Comparison of ENCODE assay signal across 15 cellular contexts in the genomic region with DNA sequence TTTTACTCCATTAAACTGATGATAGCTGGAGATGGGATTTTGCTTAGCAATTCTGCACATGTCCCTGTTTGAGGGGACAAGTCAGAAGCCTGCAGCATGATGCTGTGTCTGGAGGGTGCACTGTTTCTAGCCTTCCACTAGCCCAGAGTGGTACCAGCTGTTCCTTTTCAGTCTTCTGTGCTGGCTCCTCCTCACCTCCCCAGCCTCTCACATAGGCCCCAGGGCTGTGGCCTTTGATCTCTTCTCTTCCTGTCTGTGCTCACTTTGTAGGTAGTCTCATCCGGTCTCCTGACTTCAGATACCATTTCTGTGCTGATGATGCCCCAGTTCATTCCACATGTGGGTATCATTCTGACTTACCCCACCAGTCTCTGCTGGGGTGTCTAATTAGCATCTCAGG.
A peak's percentile ranks its signal among the peaks of the same experiment; 100 is the strongest.
DNase-seq lines count a peak whose midpoint lies in the region; ATAC-seq, FAIRE-seq and TF ChIP-seq lines count a peak whose summit lies in the region.
"Had no signal": no experiment of that assay in that cellular context is flagged by ENCODE, and none has a peak within 500 bp of the region (broad histone marks: within the 10 kb centered on the region; RNA-seq: fewer than 3 reads in every experiment).

No MANE protein-coding gene starts in this region.

- CTCF ChIA-PET in activated CD4-positive, alpha-beta memory T cell treated with anti-CD3 and anti-CD28 coated beads for 36 hours (lab: Charles Lee) = interaction anchor here (1.1 kb wide), 1 partner anchor 95 kb away, joined by 3 read pairs; no protein-coding TSS in a partner anchor
- CTCF ChIA-PET in GM12878 (lab: Yijun Ruan, JAX) = no interaction called here

- H2AFZ ChIP-seq in GM12878 (ENCODE audit: control insufficient read depth, low read depth, low read length) = no peak overlapping the region

- H3K4me3 ChIP-seq in GM12878 = no peak overlapping the region
- H3K4me3 ChIP-seq in upper lobe of right lung = no peak overlapping the region

- H3K9me3 ChIP-seq in GM12878 (replicated peaks; ENCODE audit: control insufficient read depth, insufficient read depth, low read length) = no peaks in the 10 kb centered on the region; the same call in 1 of the 3 replicates
- no peaks in the 10 kb centered on the region for H3K9me3 ChIP-seq in upper lobe of right lung

- H3K4me2 ChIP-seq in GM12878 (ENCODE audit: control insufficient read depth, insufficient read depth) = no peak overlapping the region

- SMC1A ChIA-PET in GM12878 (lab: Charles Lee; ENCODE audit: uncharacterized antibody, unreplicated experiment) = interaction anchor here (0.6 to 1.1 kb wide), 3 partner anchors 12 to 343 kb away, joined by 4 read pairs; no protein-coding TSS in a partner anchor

- H3K4me1 ChIP-seq in GM12878 (ENCODE audit: control insufficient read depth, insufficient read depth, low read length) (peaks cover 5% of the 10 kb centered on the region; the same call in 1 of the 2 replicates), upper lobe of right lung (no peaks in the 10 kb centered on the region)

- no peak for TF ChIP-seq RAD21 in GM12878 (IDR thresholded peaks at IDR 0.05; ENCODE audit: insufficient read depth, low read depth, low read length)

- BruUV-seq in GM12878 (replicated peaks; lab: Mats Ljungman, UMichigan) = no TSS peak

- WGBS in GM12878 (ENCODE audit: insufficient coverage, insufficient replicate concordance, low lambda C conversion rate, missing lambda C conversion rate) = 100% methylated on average over 1 of the region's 1 CpG

- RAD21 ChIA-PET in GM12878 (lab: Charles Lee; ENCODE audit: unreplicated experiment) = interaction anchor here (1.3 kb wide), 1 partner anchor 73 kb away, joined by 4 read pairs; no protein-coding TSS in a partner anchor

- no peaks in the 10 kb centered on the region for H3K9me3 Mint-ChIP-seq in activated CD4-positive, alpha-beta memory T cell treated with anti-CD3 and anti-CD28 coated beads for 36 hours

- in situ Hi-C loops in GM12878 (cut with MboI) (no loop called here), G401 (cut with HindIII; ENCODE audit: low sequenced_read_pairs) (no loop called here)

- no peak for FAIRE-seq in GM12878 (lab: Jason Lieb, UNC)
- FAIRE-seq: RCC 7860 had no signal

- no peaks in the 10 kb centered on the region for H3K79me2 ChIP-seq in GM12878 (ENCODE audit: control insufficient read depth, insufficient read depth, low read length)

- H3K27me3 ChIP-seq in GM12878 (replicated peaks in 1 of 2; ENCODE audit: control insufficient read depth in 2 of 2, insufficient read depth in 2 of 2, low read length in 1 of 2) (no peaks in the 10 kb centered on the region), upper lobe of right lung (no peaks in the 10 kb centered on the region)

- DNase-seq in activated CD4-positive, CD25-positive, alpha-beta regulatory T cell treated with anti-CD3 and anti-CD28 coated beads, Interleukin-2, amount 50 U/mL, for 72 hours = no peak
- peak; percentile 60 for DNase-seq in activated CD4-positive, alpha-beta memory T cell treated with anti-CD3 and anti-CD28 coated beads for 36 hours
- DNase-seq in GM12878 (ENCODE audit: low read depth, low spot score) (no peak), upper lobe of right lung (no peak), G401 (ENCODE audit: low spot score) (no peak)
- peak; percentile 15 for DNase-seq in stimulated activated CD4-positive, alpha-beta T cell treated with anti-CD3 and anti-CD28 coated beads, Interleukin-4, amount 100 ng/mL, for 1 hour
- DNase-seq: 8988T, naive B cell, NCI-H1436, NCI-H510A treated with DMSO at 0.1 percent for 48 hours, right cardiac atrium, T1000 had no signal

- POLR2A ChIA-PET in activated CD4-positive, alpha-beta memory T cell treated with anti-CD3 and anti-CD28 coated beads for 36 hours (lab: Charles Lee) = no interaction called here
- POLR2A ChIA-PET in GM12878 (lab: Charles Lee) = no interaction called here

- no peak overlapping the region for H3K9ac ChIP-seq in GM12878 (ENCODE audit: control insufficient read depth, insufficient read depth, low read length)

- no peaks in the 10 kb centered on the region for H3K27me3 Mint-ChIP-seq in activated CD4-positive, alpha-beta memory T cell treated with anti-CD3 and anti-CD28 coated beads for 36 hours
- H3K27me3 Mint-ChIP-seq: naive B cell had no signal

- H3K36me3 ChIP-seq in GM12878 (ENCODE audit: control insufficient read depth in 2 of 2, insufficient read depth in 2 of 2, low read length in 1 of 2) = peaks cover 14 to 20% of the 10 kb centered on the region in 2 experiments
- H3K36me3 ChIP-seq in upper lobe of right lung = peaks cover 14% of the 10 kb centered on the region

- intact Hi-C loops in activated CD4-positive, alpha-beta memory T cell treated with anti-CD3 and anti-CD28 coated beads for 36 hours (cut with micrococcal nuclease) = no loop called here
- intact Hi-C loops in GM12878 (cut with micrococcal nuclease; ENCODE audit: unreplicated experiment) (no loop called here), upper lobe of right lung (cut with DNase I) (no loop called here)

- TF ChIP-seq CTCF in GM12878 (IDR thresholded peaks at IDR 0.05 in 2 of 3, conservative IDR thresholded peaks at IDR 0.05 in 1 of 3; ENCODE audit: control insufficient read depth in 2 of 3, extremely low read depth in 1 of 3, insufficient read depth in 1 of 3, low read depth in 3 of 3, low read length in 3 of 3) = no peak
- TF ChIP-seq CTCF in upper lobe of right lung (IDR thresholded peaks at IDR 0.05) = no peak

- peak; percentile 87 to 89 for ATAC-seq in activated CD4-positive, CD25-positive, alpha-beta regulatory T cell treated with anti-CD3 and anti-CD28 coated beads, Interleukin-2, amount 50 U/mL, for 24 hours
- ATAC-seq in GM12878 (peak; percentile 54), GM21360 (IDR thresholded peaks at IDR 0.05; ENCODE audit: unreplicated experiment) (no peak), upper lobe of right lung (no peak)
- ATAC-seq: right cardiac atrium had no signal

- no peak for TF ChIP-seq POLR2A in GM12878 (IDR thresholded peaks at IDR 0.05; ENCODE audit: low read depth, low read length)

- no peak for TF ChIP-seq EP300 in GM12878 (IDR thresholded peaks at IDR 0.05; ENCODE audit: borderline replicate concordance in 1 of 2, control insufficient read depth in 1 of 2, low read depth in 2 of 2, low read length in 2 of 2)

- peaks cover 24% of the 10 kb centered on the region for H3K4me1 Mint-ChIP-seq in activated CD4-positive, alpha-beta memory T cell treated with anti-CD3 and anti-CD28 coated beads for 36 hours (ENCODE audit: low read depth)

- H3K36me3 Mint-ChIP-seq in activated CD4-positive, alpha-beta memory T cell treated with anti-CD3 and anti-CD28 coated beads for 36 hours = peaks cover 51% of the 10 kb centered on the region

- H4K20me1 ChIP-seq in GM12878 (ENCODE audit: control insufficient read depth, insufficient read depth) = no peaks in the 10 kb centered on the region

- H3K27ac Mint-ChIP-seq in activated CD4-positive, alpha-beta memory T cell treated with anti-CD3 and anti-CD28 coated beads for 36 hours = peak overlapping the region; percentile 47

- H3K27ac ChIP-seq in GM12878 (ENCODE audit: control insufficient read depth, insufficient read depth) (no peak overlapping the region), upper lobe of right lung (no peak overlapping the region)

- no peak overlapping the region for H3K4me3 Mint-ChIP-seq in activated CD4-positive, alpha-beta memory T cell treated with anti-CD3 and anti-CD28 coated beads for 36 hours
- H3K4me3 Mint-ChIP-seq: naive B cell had no signal

TF ChIP-seq in GM12878, 131 proteins besides CTCF, POLR2A, EP300 and RAD21 (continues in another document):
- no peak for TF ChIP-seq KDM1A (IDR thresholded peaks at IDR 0.05; ENCODE audit: borderline replicate concordance)
- TF ChIP-seq, protein P1, sequence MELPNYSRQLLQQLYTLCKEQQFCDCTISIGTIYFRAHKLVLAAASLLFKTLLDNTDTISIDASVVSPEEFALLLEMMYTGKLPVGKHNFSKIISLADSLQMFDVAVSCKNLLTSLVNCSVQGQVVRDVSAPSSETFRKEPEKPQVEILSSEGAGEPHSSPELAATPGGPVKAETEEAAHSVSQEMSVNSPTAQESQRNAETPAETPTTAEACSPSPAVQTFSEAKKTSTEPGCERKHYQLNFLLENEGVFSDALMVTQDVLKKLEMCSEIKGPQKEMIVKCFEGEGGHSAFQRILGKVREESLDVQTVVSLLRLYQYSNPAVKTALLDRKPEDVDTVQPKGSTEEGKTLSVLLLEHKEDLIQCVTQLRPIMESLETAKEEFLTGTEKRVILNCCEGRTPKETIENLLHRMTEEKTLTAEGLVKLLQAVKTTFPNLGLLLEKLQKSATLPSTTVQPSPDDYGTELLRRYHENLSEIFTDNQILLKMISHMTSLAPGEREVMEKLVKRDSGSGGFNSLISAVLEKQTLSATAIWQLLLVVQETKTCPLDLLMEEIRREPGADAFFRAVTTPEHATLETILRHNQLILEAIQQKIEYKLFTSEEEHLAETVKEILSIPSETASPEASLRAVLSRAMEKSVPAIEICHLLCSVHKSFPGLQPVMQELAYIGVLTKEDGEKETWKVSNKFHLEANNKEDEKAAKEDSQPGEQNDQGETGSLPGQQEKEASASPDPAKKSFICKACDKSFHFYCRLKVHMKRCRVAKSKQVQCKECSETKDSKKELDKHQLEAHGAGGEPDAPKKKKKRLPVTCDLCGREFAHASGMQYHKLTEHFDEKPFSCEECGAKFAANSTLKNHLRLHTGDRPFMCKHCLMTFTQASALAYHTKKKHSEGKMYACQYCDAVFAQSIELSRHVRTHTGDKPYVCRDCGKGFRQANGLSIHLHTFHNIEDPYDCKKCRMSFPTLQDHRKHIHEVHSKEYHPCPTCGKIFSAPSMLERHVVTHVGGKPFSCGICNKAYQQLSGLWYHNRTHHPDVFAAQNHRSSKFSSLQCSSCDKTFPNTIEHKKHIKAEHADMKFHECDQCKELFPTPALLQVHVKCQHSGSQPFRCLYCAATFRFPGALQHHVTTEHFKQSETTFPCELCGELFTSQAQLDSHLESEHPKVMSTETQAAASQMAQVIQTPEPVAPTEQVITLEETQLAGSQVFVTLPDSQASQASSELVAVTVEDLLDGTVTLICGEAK (IDR thresholded peaks at IDR 0.05; ENCODE audit: borderline replicate concordance) = no peak

Comparison
In these comparisons a context has a peak if more than half of its experiments do, and no peak if none do; other contexts are left out.
1. ATAC-seq: peak in activated CD4-positive, CD25-positive, alpha-beta regulatory T cell treated with anti-CD3 and anti-CD28 coated beads, Interleukin-2, amount 50 U/mL, for 24 hours (2 of 2) and GM12878 (single experiment); none in GM21360 (single experiment) and upper lobe of right lung (single experiment).
2. DNase-seq: peak in activated CD4-positive, alpha-beta memory T cell treated with anti-CD3 and anti-CD28 coated beads for 36 hours (single experiment) and stimulated activated CD4-positive, alpha-beta T cell treated with anti-CD3 and anti-CD28 coated beads, Interleukin-4, amount 100 ng/mL, for 1 hour (single experiment); none in activated CD4-positive, CD25-positive, alpha-beta regulatory T cell treated with anti-CD3 and anti-CD28 coated beads, Interleukin-2, amount 50 U/mL, for 72 hours (single experiment), GM12878 (single experiment), upper lobe of right lung (single experiment) and G401 (single experiment).